In genomic region chr3:71075481-71075880, GRCh38 we compare ENCODE assay signal across 22 cellular contexts.
A peak's percentile ranks its signal among the peaks of the same experiment; 100 is the strongest.
DNase-seq lines count a peak whose midpoint lies in the region; ATAC-seq and TF ChIP-seq lines count a peak whose summit lies in the region.
"Had no signal": no experiment of that assay in that cellular context is flagged by ENCODE, and none has a peak within 500 bp of the region (broad histone marks: within the 10 kb centered on the region; RNA-seq: fewer than 3 reads in every experiment).

No MANE protein-coding gene starts in this region.

- no peak for DNase-seq in activated naive CD4-positive, alpha-beta T cell treated with anti-CD3 and anti-CD28 coated beads, Interleukin-2, amount 50 U/mL, for 16 hours
- no peak for DNase-seq in T-cell
- DNase-seq in kidney tubule cell (ENCODE audit: low spot score): peak; percentile 28
- no peak for DNase-seq in activated CD8-positive, alpha-beta memory T cell treated with anti-CD3 and anti-CD28 coated beads, Interleukin-2, amount 50 U/mL, for 48 hours
- no peak for DNase-seq in LoVo (ENCODE audit: low spot score)
- no peak for DNase-seq in mammary epithelial cell
- DNase-seq: amniotic stem cell; central memory CD4-positive, alpha-beta T cell; foreskin keratinocyte; KBM-7; MV-4-11; NCI-H187; NCI-H774; OCI-M1; Right ventricle myocardium superior; stimulated activated naive CD4-positive, alpha-beta T cell; trophoblast cell had no signal

- no peak overlapping the region for H3K9ac ChIP-seq in mammary epithelial cell (ENCODE audit: insufficient read depth, low read length)

- BruUV-seq in mammary epithelial cell (replicated peaks; lab: Mats Ljungman, UMichigan): no TSS peak

- TF ChIP-seq CTCF in mammary epithelial cell (conservative IDR thresholded peaks at IDR 0.05 in 1 of 2, IDR thresholded peaks at IDR 0.05 in 1 of 2; ENCODE audit: extremely low read depth in 1 of 2, insufficient read depth in 1 of 2, low read depth in 1 of 2, low read length in 2 of 2): no peak

- H3K4me3 Mint-ChIP-seq in activated naive CD4-positive, alpha-beta T cell treated with anti-CD3 and anti-CD28 coated beads, Interleukin-2, amount 50 U/mL, for 24 hours: no peak overlapping the region
- no peak overlapping the region for H3K4me3 Mint-ChIP-seq in T-cell
- H3K4me3 Mint-ChIP-seq in stimulated activated naive CD8-positive, alpha-beta T cell treated with anti-CD3 and anti-CD28 coated beads, Interleukin-15, Interleukin-2, amounts not matched to agents 100 ng/mL and 50 ng/mL, for 24 hours: no peak overlapping the region
- H3K4me3 Mint-ChIP-seq: natural killer cell treated with Interleukin-12 subunit alpha and Interleukin-12 subunit beta and Interleukin-15 and Interleukin-18, amount 100 ng/mL, for 72 hours had no signal

- no peaks in the 10 kb centered on the region for H3K36me3 ChIP-seq in mammary epithelial cell (ENCODE audit: insufficient read depth, low read length)

- in situ Hi-C loops in mammary epithelial cell (cut with MboI; ENCODE audit: low sequenced_read_pairs in 2 of 2): no loop called here

- H3K4me1 Mint-ChIP-seq in activated naive CD4-positive, alpha-beta T cell treated with anti-CD3 and anti-CD28 coated beads, Interleukin-2, amount 50 U/mL, for 24 hours: peaks cover 97% of the 10 kb centered on the region
- peaks cover 93 to 96% (median 94%) of the 10 kb centered on the region in 3 donors for H3K4me1 Mint-ChIP-seq in T-cell
- peaks cover 100% of the 10 kb centered on the region for H3K4me1 Mint-ChIP-seq in stimulated activated naive CD8-positive, alpha-beta T cell treated with anti-CD3 and anti-CD28 coated beads, Interleukin-15, Interleukin-2, amounts not matched to agents 100 ng/mL and 50 ng/mL, for 24 hours (ENCODE audit: low read depth)

- peaks cover 25% of the 10 kb centered on the region for H3K36me3 Mint-ChIP-seq in activated naive CD4-positive, alpha-beta T cell treated with anti-CD3 and anti-CD28 coated beads, Interleukin-2, amount 50 U/mL, for 24 hours
- peaks cover 17% of the 10 kb centered on the region for H3K36me3 Mint-ChIP-seq in T-cell
- H3K36me3 Mint-ChIP-seq in stimulated activated naive CD8-positive, alpha-beta T cell treated with anti-CD3 and anti-CD28 coated beads, Interleukin-15, Interleukin-2, amounts not matched to agents 100 ng/mL and 50 ng/mL, for 24 hours (ENCODE audit: low read depth): peaks cover 72% of the 10 kb centered on the region
- H3K36me3 Mint-ChIP-seq: natural killer cell treated with Interleukin-12 subunit alpha and Interleukin-12 subunit beta and Interleukin-15 and Interleukin-18, amount 100 ng/mL, for 72 hours had no signal

- no peak overlapping the region for H3K4me2 ChIP-seq in mammary epithelial cell (ENCODE audit: insufficient read depth, low read depth, low read length)
- H3K4me2 ChIP-seq: hepatocyte had no signal

- H4K20me1 ChIP-seq in mammary epithelial cell (ENCODE audit: insufficient read depth, low read length): no peaks in the 10 kb centered on the region

- ATAC-seq in T-cell (replicated peaks in 1 of 4): no peak
- ATAC-seq: foreskin keratinocyte; natural killer cell treated with Interleukin-12 subunit alpha and Interleukin-12 subunit beta and Interleukin-15 and Interleukin-18, amount 100 ng/mL, for 72 hours had no signal

- H3K9me3 Mint-ChIP-seq in activated naive CD4-positive, alpha-beta T cell treated with anti-CD3 and anti-CD28 coated beads, Interleukin-2, amount 50 U/mL, for 24 hours: peaks cover 4% of the 10 kb centered on the region
- no peaks in the 10 kb centered on the region for H3K9me3 Mint-ChIP-seq in T-cell
- no peaks in the 10 kb centered on the region for H3K9me3 Mint-ChIP-seq in stimulated activated naive CD8-positive, alpha-beta T cell treated with anti-CD3 and anti-CD28 coated beads, Interleukin-15, Interleukin-2, amounts not matched to agents 100 ng/mL and 50 ng/mL, for 24 hours
- H3K9me3 Mint-ChIP-seq: natural killer cell treated with Interleukin-12 subunit alpha and Interleukin-12 subunit beta and Interleukin-15 and Interleukin-18, amount 100 ng/mL, for 72 hours had no signal

- 100% methylated on average over 2 of the region's 2 CpGs for WGBS in mammary epithelial cell (ENCODE audit: low coverage, missing lambda C conversion rate)

- POLR2A ChIA-PET in T-cell (lab: Charles Lee): interaction anchor here in 1 of 2 donors (1.0 kb wide), 1 partner anchor 16 kb away, joined by 4 read pairs; no protein-coding TSS in a partner anchor

- no peaks in the 10 kb centered on the region for H3K27me3 Mint-ChIP-seq in activated naive CD4-positive, alpha-beta T cell treated with anti-CD3 and anti-CD28 coated beads, Interleukin-2, amount 50 U/mL, for 24 hours
- no peaks in the 10 kb centered on the region for H3K27me3 Mint-ChIP-seq in T-cell
- H3K27me3 Mint-ChIP-seq in stimulated activated naive CD8-positive, alpha-beta T cell treated with anti-CD3 and anti-CD28 coated beads, Interleukin-15, Interleukin-2, amounts not matched to agents 100 ng/mL and 50 ng/mL, for 24 hours: no peaks in the 10 kb centered on the region
- H3K27me3 Mint-ChIP-seq: natural killer cell treated with Interleukin-12 subunit alpha and Interleukin-12 subunit beta and Interleukin-15 and Interleukin-18, amount 100 ng/mL, for 72 hours had no signal

- no peaks in the 10 kb centered on the region for H3K27me3 ChIP-seq in mammary epithelial cell (ENCODE audit: insufficient read depth, low read length)
- H3K27me3 ChIP-seq: foreskin keratinocyte, hepatocyte had no signal

- H3K27ac ChIP-seq in mammary epithelial cell (ENCODE audit: insufficient read depth, low read depth, low read length): no peak overlapping the region
- H3K27ac ChIP-seq: foreskin keratinocyte had no signal

- H3K4me3 ChIP-seq in mammary epithelial cell (replicated peaks in 1 of 3; ENCODE audit: insufficient read depth in 1 of 3, low read depth in 2 of 3, low read length in 3 of 3): no peak overlapping the region
- H3K4me3 ChIP-seq: hepatocyte, lung had no signal

- peak overlapping the region; percentile 88 for H3K27ac Mint-ChIP-seq in activated naive CD4-positive, alpha-beta T cell treated with anti-CD3 and anti-CD28 coated beads, Interleukin-2, amount 50 U/mL, for 24 hours
- peak overlapping the region; percentile 80 to 86 for H3K27ac Mint-ChIP-seq in T-cell
- peak overlapping the region; percentile 97 for H3K27ac Mint-ChIP-seq in stimulated activated naive CD8-positive, alpha-beta T cell treated with anti-CD3 and anti-CD28 coated beads, Interleukin-15, Interleukin-2, amounts not matched to agents 100 ng/mL and 50 ng/mL, for 24 hours

- H3K9me3 ChIP-seq in mammary epithelial cell (replicated peaks; ENCODE audit: insufficient read depth, low read length): no peaks in the 10 kb centered on the region

- intact Hi-C loops in mammary epithelial cell (cut with micrococcal nuclease): no loop called here

- H3K79me2 ChIP-seq in mammary epithelial cell (ENCODE audit: insufficient read depth, low read length): no peaks in the 10 kb centered on the region

- peaks cover 9% of the 10 kb centered on the region for H3K4me1 ChIP-seq in mammary epithelial cell (ENCODE audit: insufficient read depth, low read length)

- H2AFZ ChIP-seq in mammary epithelial cell (ENCODE audit: low read depth, low read length): no peak overlapping the region
- H2AFZ ChIP-seq: hepatocyte had no signal

- dilution Hi-C loops in mammary epithelial cell (cut with HindIII; ENCODE audit: low sequenced_read_pairs): no loop called here

- CTCF ChIA-PET in T-cell (lab: Charles Lee) (interaction anchor here (0.6 to 1.5 kb wide), 2 partner anchors 9 to 229 kb away, joined by 3 read pairs; no protein-coding TSS in a partner anchor), mammary epithelial cell (lab: Charles Lee; ENCODE audit: low non-redundant PET) (no interaction called here)
